In genomic region chr21:17386498-17386897, GRCh38 we compare ENCODE assay signal across 10 cellular contexts.
DNase-seq lines count a peak whose midpoint lies in the region; ATAC-seq and TF ChIP-seq lines count a peak whose summit lies in the region.
"Had no signal": no experiment of that assay in that cellular context is flagged by ENCODE, and none has a peak within 500 bp of the region (broad histone marks: within the 10 kb centered on the region; RNA-seq: fewer than 3 reads in every experiment).

No MANE protein-coding gene starts in this region.

- in situ Hi-C loops in GM13976 (cut with MboI; ENCODE audit: low sequenced_read_pairs, unreplicated experiment), result loop anchor here (25.0 kb wide), 1 partner anchor 176 kb away; no protein-coding TSS in a partner anchor

- TF ChIP-seq CTCF in GM13976 (IDR thresholded peaks at IDR 0.05; ENCODE audit: borderline replicate concordance, control extremely low read depth, extremely low read depth, insufficient read depth, missing control alignments), result no peak

- ATAC-seq in left colon, result peak; percentile 11
- ATAC-seq: natural killer cell treated with Interleukin-12 subunit alpha and Interleukin-12 subunit beta and Interleukin-15 and Interleukin-18, amount 100 ng/mL, for 72 hours had no signal

- peak; percentile 45 for DNase-seq in DMS79 treated with DMSO at 0.1 percent for 48 hours (lab: John Stamatoyannopoulos, UW)
- DNase-seq in NCI-H187 (lab: John Stamatoyannopoulos, UW), result peak; percentile 53
- peak; percentile 28 for DNase-seq in NCI-H82 treated with DMSO at 0.1 percent for 48 hours (lab: John Stamatoyannopoulos, UW; ENCODE audit: unreplicated experiment)
- DNase-seq in left colon, result no peak
- no peak for DNase-seq in GDM1 (lab: John Stamatoyannopoulos, UW)
- DNase-seq in NCI-H2029 treated with DMSO at 0.1 percent for 48 hours (lab: John Stamatoyannopoulos, UW), result no peak
- DNase-seq in GM13976 (ENCODE audit: low spot score), result no peak
- DNase-seq: cerebellar nuclear complex, tibial artery had no signal

- intact Hi-C loops in left colon (cut with DNase I, micrococcal nuclease), result loop anchor here in 1 of 2 donors (5.0 kb wide), 1 partner anchor 196 kb away; no protein-coding TSS in a partner anchor

Comparison
In these comparisons a context has a peak if more than half of its experiments do, and no peak if none do; other contexts are left out.
1. DNase-seq: peak in DMS79 treated with DMSO at 0.1 percent for 48 hours (single experiment), NCI-H187 (2 of 2) and NCI-H82 treated with DMSO at 0.1 percent for 48 hours (single experiment); none in left colon (0 of 2), GDM1 (single experiment), NCI-H2029 treated with DMSO at 0.1 percent for 48 hours (single experiment) and GM13976 (single experiment).